ENCODE assay signal across 2 cellular contexts in the genomic region with DNA sequence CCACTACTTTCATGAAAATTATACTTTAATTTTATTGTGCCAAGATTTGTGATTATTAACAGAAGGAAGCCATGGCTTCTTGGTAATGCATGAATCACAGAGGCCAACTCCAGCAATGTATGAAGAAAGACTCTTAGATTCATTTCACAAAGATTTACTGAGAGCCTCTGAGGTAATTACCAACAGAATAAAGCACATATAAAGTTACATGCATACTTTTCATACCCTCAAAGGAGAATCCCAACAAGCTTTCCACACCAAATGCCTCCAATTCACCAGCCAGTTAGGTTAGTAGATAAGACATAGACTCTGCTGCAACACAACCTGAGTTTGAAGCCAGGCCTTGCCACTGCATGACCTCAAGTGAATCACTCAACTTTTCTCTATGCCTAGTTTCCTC.
TF ChIP-seq lines count a peak whose summit lies in the region.

No MANE protein-coding gene starts in this region.

TF ChIP-seq in SK-N-SH treated with all-trans-retinoic acid at 6 μM for 48 hours, 23 proteins besides CTCF, POLR2A, EP300 and RAD21 (continued from another document):
- TF ChIP-seq, protein P1, sequence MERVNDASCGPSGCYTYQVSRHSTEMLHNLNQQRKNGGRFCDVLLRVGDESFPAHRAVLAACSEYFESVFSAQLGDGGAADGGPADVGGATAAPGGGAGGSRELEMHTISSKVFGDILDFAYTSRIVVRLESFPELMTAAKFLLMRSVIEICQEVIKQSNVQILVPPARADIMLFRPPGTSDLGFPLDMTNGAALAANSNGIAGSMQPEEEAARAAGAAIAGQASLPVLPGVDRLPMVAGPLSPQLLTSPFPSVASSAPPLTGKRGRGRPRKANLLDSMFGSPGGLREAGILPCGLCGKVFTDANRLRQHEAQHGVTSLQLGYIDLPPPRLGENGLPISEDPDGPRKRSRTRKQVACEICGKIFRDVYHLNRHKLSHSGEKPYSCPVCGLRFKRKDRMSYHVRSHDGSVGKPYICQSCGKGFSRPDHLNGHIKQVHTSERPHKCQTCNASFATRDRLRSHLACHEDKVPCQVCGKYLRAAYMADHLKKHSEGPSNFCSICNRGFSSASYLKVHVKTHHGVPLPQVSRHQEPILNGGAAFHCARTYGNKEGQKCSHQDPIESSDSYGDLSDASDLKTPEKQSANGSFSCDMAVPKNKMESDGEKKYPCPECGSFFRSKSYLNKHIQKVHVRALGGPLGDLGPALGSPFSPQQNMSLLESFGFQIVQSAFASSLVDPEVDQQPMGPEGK (CRISPR knock-in tag; IDR thresholded peaks at IDR 0.05; ENCODE audit: borderline replicate concordance), result no peak
- TF ChIP-seq, protein P2, sequence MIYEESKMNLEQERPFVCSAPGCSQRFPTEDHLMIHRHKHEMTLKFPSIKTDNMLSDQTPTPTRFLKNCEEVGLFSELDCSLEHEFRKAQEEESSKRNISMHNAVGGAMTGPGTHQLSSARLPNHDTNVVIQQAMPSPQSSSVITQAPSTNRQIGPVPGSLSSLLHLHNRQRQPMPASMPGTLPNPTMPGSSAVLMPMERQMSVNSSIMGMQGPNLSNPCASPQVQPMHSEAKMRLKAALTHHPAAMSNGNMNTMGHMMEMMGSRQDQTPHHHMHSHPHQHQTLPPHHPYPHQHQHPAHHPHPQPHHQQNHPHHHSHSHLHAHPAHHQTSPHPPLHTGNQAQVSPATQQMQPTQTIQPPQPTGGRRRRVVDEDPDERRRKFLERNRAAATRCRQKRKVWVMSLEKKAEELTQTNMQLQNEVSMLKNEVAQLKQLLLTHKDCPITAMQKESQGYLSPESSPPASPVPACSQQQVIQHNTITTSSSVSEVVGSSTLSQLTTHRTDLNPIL (CRISPR knock-in tag; IDR thresholded peaks at IDR 0.05; ENCODE audit: low read depth), result no peak
- TF ChIP-seq TOX (CRISPR knock-in tag; IDR thresholded peaks at IDR 0.05; ENCODE audit: borderline replicate concordance), result no peak

TF ChIP-seq in GM23338, 12 proteins besides CTCF, POLR2A, EP300 and RAD21 (continued from another document):
- TF ChIP-seq, protein P3, sequence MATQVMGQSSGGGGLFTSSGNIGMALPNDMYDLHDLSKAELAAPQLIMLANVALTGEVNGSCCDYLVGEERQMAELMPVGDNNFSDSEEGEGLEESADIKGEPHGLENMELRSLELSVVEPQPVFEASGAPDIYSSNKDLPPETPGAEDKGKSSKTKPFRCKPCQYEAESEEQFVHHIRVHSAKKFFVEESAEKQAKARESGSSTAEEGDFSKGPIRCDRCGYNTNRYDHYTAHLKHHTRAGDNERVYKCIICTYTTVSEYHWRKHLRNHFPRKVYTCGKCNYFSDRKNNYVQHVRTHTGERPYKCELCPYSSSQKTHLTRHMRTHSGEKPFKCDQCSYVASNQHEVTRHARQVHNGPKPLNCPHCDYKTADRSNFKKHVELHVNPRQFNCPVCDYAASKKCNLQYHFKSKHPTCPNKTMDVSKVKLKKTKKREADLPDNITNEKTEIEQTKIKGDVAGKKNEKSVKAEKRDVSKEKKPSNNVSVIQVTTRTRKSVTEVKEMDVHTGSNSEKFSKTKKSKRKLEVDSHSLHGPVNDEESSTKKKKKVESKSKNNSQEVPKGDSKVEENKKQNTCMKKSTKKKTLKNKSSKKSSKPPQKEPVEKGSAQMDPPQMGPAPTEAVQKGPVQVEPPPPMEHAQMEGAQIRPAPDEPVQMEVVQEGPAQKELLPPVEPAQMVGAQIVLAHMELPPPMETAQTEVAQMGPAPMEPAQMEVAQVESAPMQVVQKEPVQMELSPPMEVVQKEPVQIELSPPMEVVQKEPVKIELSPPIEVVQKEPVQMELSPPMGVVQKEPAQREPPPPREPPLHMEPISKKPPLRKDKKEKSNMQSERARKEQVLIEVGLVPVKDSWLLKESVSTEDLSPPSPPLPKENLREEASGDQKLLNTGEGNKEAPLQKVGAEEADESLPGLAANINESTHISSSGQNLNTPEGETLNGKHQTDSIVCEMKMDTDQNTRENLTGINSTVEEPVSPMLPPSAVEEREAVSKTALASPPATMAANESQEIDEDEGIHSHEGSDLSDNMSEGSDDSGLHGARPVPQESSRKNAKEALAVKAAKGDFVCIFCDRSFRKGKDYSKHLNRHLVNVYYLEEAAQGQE (IDR thresholded peaks at IDR 0.05; ENCODE audit: unreplicated experiment), result no peak
- TF ChIP-seq JUNB (IDR thresholded peaks at IDR 0.05; ENCODE audit: unreplicated experiment) (no peak), STAT1 (IDR thresholded peaks at IDR 0.05; ENCODE audit: unreplicated experiment) (no peak), ZNF114 (CRISPR knock-in tag; IDR thresholded peaks at IDR 0.05) (no peak), NANOG (IDR thresholded peaks at IDR 0.05; ENCODE audit: borderline replicate concordance) (no peak), ZNF331 (CRISPR knock-in tag; IDR thresholded peaks at IDR 0.05; ENCODE audit: low read depth) (no peak), EZH2phosphoT487 (IDR thresholded peaks at IDR 0.05; ENCODE audit: unreplicated experiment) (no peak)
- TF ChIP-seq, protein P4, sequence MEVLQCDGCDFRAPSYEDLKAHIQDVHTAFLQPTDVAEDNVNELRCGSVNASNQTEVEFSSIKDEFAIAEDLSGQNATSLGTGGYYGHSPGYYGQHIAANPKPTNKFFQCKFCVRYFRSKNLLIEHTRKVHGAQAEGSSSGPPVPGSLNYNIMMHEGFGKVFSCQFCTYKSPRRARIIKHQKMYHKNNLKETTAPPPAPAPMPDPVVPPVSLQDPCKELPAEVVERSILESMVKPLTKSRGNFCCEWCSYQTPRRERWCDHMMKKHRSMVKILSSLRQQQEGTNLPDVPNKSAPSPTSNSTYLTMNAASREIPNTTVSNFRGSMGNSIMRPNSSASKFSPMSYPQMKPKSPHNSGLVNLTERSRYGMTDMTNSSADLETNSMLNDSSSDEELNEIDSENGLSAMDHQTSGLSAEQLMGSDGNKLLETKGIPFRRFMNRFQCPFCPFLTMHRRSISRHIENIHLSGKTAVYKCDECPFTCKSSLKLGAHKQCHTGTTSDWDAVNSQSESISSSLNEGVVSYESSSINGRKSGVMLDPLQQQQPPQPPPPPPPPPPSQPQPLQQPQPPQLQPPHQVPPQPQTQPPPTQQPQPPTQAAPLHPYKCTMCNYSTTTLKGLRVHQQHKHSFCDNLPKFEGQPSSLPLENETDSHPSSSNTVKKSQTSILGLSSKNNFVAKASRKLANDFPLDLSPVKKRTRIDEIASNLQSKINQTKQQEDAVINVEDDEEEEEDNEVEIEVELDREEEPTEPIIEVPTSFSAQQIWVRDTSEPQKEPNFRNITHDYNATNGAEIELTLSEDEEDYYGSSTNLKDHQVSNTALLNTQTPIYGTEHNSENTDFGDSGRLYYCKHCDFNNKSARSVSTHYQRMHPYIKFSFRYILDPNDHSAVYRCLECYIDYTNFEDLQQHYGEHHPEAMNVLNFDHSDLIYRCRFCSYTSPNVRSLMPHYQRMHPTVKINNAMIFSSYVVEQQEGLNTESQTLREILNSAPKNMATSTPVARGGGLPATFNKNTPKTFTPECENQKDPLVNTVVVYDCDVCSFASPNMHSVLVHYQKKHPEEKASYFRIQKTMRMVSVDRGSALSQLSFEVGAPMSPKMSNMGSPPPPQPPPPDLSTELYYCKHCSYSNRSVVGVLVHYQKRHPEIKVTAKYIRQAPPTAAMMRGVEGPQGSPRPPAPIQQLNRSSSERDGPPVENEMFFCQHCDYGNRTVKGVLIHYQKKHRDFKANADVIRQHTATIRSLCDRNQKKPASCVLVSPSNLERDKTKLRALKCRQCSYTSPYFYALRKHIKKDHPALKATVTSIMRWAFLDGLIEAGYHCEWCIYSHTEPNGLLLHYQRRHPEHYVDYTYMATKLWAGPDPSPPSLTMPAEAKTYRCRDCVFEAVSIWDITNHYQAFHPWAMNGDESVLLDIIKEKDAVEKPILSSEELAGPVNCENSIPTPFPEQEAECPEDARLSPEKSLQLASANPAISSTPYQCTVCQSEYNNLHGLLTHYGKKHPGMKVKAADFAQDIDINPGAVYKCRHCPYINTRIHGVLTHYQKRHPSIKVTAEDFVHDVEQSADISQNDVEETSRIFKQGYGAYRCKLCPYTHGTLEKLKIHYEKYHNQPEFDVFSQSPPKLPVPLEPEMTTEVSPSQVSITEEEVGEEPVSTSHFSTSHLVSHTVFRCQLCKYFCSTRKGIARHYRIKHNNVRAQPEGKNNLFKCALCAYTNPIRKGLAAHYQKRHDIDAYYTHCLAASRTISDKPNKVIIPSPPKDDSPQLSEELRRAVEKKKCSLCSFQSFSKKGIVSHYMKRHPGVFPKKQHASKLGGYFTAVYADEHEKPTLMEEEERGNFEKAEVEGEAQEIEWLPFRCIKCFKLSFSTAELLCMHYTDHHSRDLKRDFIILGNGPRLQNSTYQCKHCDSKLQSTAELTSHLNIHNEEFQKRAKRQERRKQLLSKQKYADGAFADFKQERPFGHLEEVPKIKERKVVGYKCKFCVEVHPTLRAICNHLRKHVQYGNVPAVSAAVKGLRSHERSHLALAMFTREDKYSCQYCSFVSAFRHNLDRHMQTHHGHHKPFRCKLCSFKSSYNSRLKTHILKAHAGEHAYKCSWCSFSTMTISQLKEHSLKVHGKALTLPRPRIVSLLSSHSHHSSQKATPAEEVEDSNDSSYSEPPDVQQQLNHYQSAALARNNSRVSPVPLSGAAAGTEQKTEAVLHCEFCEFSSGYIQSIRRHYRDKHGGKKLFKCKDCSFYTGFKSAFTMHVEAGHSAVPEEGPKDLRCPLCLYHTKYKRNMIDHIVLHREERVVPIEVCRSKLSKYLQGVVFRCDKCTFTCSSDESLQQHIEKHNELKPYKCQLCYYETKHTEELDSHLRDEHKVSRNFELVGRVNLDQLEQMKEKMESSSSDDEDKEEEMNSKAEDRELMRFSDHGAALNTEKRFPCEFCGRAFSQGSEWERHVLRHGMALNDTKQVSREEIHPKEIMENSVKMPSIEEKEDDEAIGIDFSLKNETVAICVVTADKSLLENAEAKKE (CRISPR knock-in tag; IDR thresholded peaks at IDR 0.05), result no peak
